Comparison of ENCODE assay signal across 1 cellular context in genomic region chrX:72713599-72714444, GRCh38.
A peak's percentile ranks its signal among the peaks of the same experiment; 100 is the strongest.
TF ChIP-seq lines count a peak whose summit lies in the region.

PHKA1 (minus strand) TSS chrX:72714306; CDS start chrX:72713880, 426 bp downstream.

TF ChIP-seq in HEK293, 187 proteins besides CTCF, POLR2A, EP300 and RAD21 (continued from another document and continues in another):
- TF ChIP-seq, protein P1, sequence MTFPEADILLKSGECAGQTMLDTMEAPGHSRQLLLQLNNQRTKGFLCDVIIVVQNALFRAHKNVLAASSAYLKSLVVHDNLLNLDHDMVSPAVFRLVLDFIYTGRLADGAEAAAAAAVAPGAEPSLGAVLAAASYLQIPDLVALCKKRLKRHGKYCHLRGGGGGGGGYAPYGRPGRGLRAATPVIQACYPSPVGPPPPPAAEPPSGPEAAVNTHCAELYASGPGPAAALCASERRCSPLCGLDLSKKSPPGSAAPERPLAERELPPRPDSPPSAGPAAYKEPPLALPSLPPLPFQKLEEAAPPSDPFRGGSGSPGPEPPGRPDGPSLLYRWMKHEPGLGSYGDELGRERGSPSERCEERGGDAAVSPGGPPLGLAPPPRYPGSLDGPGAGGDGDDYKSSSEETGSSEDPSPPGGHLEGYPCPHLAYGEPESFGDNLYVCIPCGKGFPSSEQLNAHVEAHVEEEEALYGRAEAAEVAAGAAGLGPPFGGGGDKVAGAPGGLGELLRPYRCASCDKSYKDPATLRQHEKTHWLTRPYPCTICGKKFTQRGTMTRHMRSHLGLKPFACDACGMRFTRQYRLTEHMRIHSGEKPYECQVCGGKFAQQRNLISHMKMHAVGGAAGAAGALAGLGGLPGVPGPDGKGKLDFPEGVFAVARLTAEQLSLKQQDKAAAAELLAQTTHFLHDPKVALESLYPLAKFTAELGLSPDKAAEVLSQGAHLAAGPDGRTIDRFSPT (tag by site-specific recombination; IDR thresholded peaks at IDR 0.05) = peak; percentile 89
- TF ChIP-seq KLF1 (tag by site-specific recombination; IDR thresholded peaks at IDR 0.05) (peak; percentile 58; the same call in 1 of the 2 replicates), ZNF18 (tag by site-specific recombination; IDR thresholded peaks at IDR 0.05) (0 out of 2 replicates have a peak, but pooled peaks have one; percentile 38), KLF7 (tag by site-specific recombination; IDR thresholded peaks at IDR 0.05; ENCODE audit: borderline replicate concordance) (peak; percentile 72; the same call in 1 of the 2 replicates), ZNF335 (tag by site-specific recombination; conservative IDR thresholded peaks at IDR 0.05) (peak; percentile 66), ZNF266 (tag by site-specific recombination; IDR thresholded peaks at IDR 0.05; ENCODE audit: low read depth) (0 out of 2 replicates have a peak, but pooled peaks have one; percentile 25), SCRT2 (tag by site-specific recombination; IDR thresholded peaks at IDR 0.05) (peak; percentile 91), ZNF341 (tag by site-specific recombination; IDR thresholded peaks at IDR 0.05; ENCODE audit: low read depth) (peak; percentile 28; the same call in 1 of the 2 replicates), SP2 (tag by site-specific recombination; IDR thresholded peaks at IDR 0.05) (peak; percentile 45), TRIM28 (IDR thresholded peaks at IDR 0.05; ENCODE audit: borderline replicate concordance, low read length) (0 out of 2 replicates have a peak, but pooled peaks have one; percentile 44), ZBTB48 (tag by site-specific recombination; IDR thresholded peaks at IDR 0.05) (peak; percentile 70; the same call in 1 of the 2 replicates), ZNF629 (tag by site-specific recombination; IDR thresholded peaks at IDR 0.05) (peak; percentile 50), ZXDB (tag by site-specific recombination; IDR thresholded peaks at IDR 0.05) (peak; percentile 71; the same call in 1 of the 2 replicates), BCL11A (tag by site-specific recombination; IDR thresholded peaks at IDR 0.05; ENCODE audit: low read depth) (peak; percentile 76), ZNF837 (tag by site-specific recombination; IDR thresholded peaks at IDR 0.05) (0 out of 2 replicates have a peak, but pooled peaks have one; percentile 40), ZBTB17 (tag by site-specific recombination; IDR thresholded peaks at IDR 0.05) (peak; percentile 81), SP7 (tag by site-specific recombination; IDR thresholded peaks at IDR 0.05) (peak; percentile 75), PRDM10 (tag by site-specific recombination; IDR thresholded peaks at IDR 0.05) (peak; percentile 66), ZNF324 (tag by site-specific recombination; IDR thresholded peaks at IDR 0.05) (0 out of 2 replicates have a peak, but pooled peaks have one; percentile 60), ZNF561 (tag by site-specific recombination; IDR thresholded peaks at IDR 0.05; ENCODE audit: borderline replicate concordance) (0 out of 2 replicates have a peak, but pooled peaks have one; percentile 57), ZBTB21 (tag by site-specific recombination; IDR thresholded peaks at IDR 0.05) (peak; percentile 68), ZNF394 (tag by site-specific recombination; IDR thresholded peaks at IDR 0.05; ENCODE audit: borderline replicate concordance) (peak; percentile 64; the same call in 1 of the 2 replicates), ZBTB1 (tag by site-specific recombination; IDR thresholded peaks at IDR 0.05) (peak; percentile 78; the same call in 1 of the 2 replicates)
- TF ChIP-seq, protein P2, sequence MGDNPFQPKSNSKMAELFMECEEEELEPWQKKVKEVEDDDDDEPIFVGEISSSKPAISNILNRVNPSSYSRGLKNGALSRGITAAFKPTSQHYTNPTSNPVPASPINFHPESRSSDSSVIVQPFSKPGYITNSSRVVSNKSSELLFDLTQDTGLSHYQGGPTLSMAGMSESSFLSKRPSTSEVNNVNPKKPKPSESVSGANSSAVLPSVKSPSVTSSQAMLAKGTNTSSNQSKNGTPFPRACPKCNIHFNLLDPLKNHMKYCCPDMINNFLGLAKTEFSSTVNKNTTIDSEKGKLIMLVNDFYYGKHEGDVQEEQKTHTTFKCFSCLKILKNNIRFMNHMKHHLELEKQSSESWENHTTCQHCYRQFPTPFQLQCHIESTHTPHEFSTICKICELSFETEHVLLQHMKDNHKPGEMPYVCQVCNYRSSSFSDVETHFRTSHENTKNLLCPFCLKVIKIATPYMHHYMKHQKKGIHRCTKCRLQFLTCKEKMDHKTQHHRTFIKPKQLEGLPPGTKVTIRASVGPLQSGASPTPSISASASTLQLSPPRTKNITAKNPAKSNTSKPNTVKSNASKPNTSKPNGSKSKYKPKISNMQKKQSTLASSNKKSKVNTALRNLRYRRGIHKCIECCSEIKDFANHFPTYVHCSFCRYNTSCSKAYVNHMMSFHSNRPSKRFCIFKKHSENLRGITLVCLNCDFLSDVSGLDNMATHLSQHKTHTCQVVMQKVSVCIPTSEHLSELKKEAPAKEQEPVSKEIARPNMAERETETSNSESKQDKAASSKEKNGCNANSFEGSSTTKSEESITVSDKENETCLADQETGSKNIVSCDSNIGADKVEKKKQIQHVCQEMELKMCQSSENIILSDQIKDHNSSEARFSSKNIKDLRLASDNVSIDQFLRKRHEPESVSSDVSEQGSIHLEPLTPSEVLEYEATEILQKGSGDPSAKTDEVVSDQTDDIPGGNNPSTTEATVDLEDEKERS (tag by site-specific recombination; IDR thresholded peaks at IDR 0.05) = 0 out of 2 replicates have a peak, but pooled peaks have one; percentile 39
- TF ChIP-seq, protein P3, sequence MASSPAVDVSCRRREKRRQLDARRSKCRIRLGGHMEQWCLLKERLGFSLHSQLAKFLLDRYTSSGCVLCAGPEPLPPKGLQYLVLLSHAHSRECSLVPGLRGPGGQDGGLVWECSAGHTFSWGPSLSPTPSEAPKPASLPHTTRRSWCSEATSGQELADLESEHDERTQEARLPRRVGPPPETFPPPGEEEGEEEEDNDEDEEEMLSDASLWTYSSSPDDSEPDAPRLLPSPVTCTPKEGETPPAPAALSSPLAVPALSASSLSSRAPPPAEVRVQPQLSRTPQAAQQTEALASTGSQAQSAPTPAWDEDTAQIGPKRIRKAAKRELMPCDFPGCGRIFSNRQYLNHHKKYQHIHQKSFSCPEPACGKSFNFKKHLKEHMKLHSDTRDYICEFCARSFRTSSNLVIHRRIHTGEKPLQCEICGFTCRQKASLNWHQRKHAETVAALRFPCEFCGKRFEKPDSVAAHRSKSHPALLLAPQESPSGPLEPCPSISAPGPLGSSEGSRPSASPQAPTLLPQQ (tag by site-specific recombination; IDR thresholded peaks at IDR 0.05) = peak; percentile 94
- TF ChIP-seq, protein P4, sequence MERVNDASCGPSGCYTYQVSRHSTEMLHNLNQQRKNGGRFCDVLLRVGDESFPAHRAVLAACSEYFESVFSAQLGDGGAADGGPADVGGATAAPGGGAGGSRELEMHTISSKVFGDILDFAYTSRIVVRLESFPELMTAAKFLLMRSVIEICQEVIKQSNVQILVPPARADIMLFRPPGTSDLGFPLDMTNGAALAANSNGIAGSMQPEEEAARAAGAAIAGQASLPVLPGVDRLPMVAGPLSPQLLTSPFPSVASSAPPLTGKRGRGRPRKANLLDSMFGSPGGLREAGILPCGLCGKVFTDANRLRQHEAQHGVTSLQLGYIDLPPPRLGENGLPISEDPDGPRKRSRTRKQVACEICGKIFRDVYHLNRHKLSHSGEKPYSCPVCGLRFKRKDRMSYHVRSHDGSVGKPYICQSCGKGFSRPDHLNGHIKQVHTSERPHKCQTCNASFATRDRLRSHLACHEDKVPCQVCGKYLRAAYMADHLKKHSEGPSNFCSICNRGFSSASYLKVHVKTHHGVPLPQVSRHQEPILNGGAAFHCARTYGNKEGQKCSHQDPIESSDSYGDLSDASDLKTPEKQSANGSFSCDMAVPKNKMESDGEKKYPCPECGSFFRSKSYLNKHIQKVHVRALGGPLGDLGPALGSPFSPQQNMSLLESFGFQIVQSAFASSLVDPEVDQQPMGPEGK (tag by site-specific recombination; IDR thresholded peaks at IDR 0.05) = peak; percentile 59; the same call in 1 of the 2 replicates
- TF ChIP-seq, protein P5, sequence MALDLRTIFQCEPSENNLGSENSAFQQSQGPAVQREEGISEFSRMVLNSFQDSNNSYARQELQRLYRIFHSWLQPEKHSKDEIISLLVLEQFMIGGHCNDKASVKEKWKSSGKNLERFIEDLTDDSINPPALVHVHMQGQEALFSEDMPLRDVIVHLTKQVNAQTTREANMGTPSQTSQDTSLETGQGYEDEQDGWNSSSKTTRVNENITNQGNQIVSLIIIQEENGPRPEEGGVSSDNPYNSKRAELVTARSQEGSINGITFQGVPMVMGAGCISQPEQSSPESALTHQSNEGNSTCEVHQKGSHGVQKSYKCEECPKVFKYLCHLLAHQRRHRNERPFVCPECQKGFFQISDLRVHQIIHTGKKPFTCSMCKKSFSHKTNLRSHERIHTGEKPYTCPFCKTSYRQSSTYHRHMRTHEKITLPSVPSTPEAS (tag by site-specific recombination; IDR thresholded peaks at IDR 0.05) = peak; percentile 98
- TF ChIP-seq, protein P6, sequence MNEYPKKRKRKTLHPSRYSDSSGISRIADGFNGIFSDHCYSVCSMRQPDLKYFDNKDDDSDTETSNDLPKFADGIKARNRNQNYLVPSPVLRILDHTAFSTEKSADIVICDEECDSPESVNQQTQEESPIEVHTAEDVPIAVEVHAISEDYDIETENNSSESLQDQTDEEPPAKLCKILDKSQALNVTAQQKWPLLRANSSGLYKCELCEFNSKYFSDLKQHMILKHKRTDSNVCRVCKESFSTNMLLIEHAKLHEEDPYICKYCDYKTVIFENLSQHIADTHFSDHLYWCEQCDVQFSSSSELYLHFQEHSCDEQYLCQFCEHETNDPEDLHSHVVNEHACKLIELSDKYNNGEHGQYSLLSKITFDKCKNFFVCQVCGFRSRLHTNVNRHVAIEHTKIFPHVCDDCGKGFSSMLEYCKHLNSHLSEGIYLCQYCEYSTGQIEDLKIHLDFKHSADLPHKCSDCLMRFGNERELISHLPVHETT (tag by site-specific recombination; IDR thresholded peaks at IDR 0.05) = peak; percentile 75; the same call in 1 of the 2 replicates
- TF ChIP-seq, protein P7, sequence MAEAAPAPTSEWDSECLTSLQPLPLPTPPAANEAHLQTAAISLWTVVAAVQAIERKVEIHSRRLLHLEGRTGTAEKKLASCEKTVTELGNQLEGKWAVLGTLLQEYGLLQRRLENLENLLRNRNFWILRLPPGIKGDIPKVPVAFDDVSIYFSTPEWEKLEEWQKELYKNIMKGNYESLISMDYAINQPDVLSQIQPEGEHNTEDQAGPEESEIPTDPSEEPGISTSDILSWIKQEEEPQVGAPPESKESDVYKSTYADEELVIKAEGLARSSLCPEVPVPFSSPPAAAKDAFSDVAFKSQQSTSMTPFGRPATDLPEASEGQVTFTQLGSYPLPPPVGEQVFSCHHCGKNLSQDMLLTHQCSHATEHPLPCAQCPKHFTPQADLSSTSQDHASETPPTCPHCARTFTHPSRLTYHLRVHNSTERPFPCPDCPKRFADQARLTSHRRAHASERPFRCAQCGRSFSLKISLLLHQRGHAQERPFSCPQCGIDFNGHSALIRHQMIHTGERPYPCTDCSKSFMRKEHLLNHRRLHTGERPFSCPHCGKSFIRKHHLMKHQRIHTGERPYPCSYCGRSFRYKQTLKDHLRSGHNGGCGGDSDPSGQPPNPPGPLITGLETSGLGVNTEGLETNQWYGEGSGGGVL (tag by site-specific recombination; IDR thresholded peaks at IDR 0.05) = peak; percentile 81
